ENCODE assay signal across 1 cellular context in the genomic region with DNA sequence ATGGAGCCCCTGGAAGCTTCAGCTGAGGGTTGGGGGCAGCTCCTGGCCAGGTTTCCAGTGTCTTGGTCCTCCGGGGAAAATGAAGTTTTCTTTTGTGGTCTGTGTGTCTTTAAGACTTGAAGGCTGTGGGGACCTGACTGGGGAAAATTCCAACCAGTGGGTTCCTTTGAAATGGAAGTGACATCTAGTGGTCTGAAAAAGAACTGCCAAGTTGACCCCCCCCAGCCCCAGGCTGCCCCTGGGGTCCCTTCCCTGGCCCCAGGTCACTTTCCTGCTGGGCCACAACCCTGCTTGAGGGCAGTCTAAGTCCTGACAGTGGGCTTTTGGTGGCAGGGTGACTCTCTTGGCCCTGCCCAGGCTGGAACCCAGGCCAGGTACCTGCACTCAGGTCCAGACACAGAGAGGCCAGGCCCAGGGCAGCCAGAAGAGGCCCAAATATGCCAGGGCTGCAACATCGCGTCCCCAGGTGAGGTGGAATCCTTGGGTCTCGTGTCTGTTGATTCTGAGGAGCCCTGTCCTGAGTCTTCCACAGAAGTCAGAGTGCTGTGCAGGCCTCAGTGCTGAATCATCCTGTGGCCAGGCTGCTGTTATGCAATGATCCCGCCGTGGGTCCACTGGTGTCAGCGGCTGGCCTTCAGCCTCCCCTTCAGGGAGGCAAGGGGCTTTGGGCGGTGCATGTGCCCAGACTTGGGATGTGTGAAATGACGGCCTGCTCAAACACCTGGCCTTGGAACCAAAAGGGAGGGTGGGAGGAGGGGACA.
TF ChIP-seq lines count a peak whose summit lies in the region.

No MANE protein-coding gene starts in this region.

TF ChIP-seq in K562, 482 proteins besides CTCF, POLR2A, EP300 and RAD21 (continued from another document and continues in another):
- TF ChIP-seq, protein P1, sequence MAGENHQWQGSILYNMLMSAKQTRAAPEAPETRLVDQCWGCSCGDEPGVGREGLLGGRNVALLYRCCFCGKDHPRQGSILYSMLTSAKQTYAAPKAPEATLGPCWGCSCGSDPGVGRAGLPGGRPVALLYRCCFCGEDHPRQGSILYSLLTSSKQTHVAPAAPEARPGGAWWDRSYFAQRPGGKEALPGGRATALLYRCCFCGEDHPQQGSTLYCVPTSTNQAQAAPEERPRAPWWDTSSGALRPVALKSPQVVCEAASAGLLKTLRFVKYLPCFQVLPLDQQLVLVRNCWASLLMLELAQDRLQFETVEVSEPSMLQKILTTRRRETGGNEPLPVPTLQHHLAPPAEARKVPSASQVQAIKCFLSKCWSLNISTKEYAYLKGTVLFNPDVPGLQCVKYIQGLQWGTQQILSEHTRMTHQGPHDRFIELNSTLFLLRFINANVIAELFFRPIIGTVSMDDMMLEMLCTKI (IDR thresholded peaks at IDR 0.05; ENCODE audit: partially characterized antibody), result no peak
- TF ChIP-seq, protein P2, sequence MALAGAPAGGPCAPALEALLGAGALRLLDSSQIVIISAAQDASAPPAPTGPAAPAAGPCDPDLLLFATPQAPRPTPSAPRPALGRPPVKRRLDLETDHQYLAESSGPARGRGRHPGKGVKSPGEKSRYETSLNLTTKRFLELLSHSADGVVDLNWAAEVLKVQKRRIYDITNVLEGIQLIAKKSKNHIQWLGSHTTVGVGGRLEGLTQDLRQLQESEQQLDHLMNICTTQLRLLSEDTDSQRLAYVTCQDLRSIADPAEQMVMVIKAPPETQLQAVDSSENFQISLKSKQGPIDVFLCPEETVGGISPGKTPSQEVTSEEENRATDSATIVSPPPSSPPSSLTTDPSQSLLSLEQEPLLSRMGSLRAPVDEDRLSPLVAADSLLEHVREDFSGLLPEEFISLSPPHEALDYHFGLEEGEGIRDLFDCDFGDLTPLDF (CRISPR knock-in tag; IDR thresholded peaks at IDR 0.05), result no peak
- no peak for TF ChIP-seq ZNF121 (CRISPR knock-in tag; conservative IDR thresholded peaks at IDR 0.05)
- TF ChIP-seq IRF9 (tag; IDR thresholded peaks at IDR 0.05), result peak; percentile 82
- no peak for TF ChIP-seq ZNF76 (CRISPR knock-in tag; IDR thresholded peaks at IDR 0.05; ENCODE audit: borderline replicate concordance)
- TF ChIP-seq ZNF512 (tag; IDR thresholded peaks at IDR 0.05), result no peak
- TF ChIP-seq ZBTB43 (CRISPR knock-in tag; IDR thresholded peaks at IDR 0.05), result no peak
- TF ChIP-seq, protein P3, sequence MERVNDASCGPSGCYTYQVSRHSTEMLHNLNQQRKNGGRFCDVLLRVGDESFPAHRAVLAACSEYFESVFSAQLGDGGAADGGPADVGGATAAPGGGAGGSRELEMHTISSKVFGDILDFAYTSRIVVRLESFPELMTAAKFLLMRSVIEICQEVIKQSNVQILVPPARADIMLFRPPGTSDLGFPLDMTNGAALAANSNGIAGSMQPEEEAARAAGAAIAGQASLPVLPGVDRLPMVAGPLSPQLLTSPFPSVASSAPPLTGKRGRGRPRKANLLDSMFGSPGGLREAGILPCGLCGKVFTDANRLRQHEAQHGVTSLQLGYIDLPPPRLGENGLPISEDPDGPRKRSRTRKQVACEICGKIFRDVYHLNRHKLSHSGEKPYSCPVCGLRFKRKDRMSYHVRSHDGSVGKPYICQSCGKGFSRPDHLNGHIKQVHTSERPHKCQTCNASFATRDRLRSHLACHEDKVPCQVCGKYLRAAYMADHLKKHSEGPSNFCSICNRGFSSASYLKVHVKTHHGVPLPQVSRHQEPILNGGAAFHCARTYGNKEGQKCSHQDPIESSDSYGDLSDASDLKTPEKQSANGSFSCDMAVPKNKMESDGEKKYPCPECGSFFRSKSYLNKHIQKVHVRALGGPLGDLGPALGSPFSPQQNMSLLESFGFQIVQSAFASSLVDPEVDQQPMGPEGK (CRISPR knock-in tag; IDR thresholded peaks at IDR 0.05; ENCODE audit: borderline replicate concordance), result no peak
- no peak for TF ChIP-seq ZC3H8 (IDR thresholded peaks at IDR 0.05)
- TF ChIP-seq, protein P4, sequence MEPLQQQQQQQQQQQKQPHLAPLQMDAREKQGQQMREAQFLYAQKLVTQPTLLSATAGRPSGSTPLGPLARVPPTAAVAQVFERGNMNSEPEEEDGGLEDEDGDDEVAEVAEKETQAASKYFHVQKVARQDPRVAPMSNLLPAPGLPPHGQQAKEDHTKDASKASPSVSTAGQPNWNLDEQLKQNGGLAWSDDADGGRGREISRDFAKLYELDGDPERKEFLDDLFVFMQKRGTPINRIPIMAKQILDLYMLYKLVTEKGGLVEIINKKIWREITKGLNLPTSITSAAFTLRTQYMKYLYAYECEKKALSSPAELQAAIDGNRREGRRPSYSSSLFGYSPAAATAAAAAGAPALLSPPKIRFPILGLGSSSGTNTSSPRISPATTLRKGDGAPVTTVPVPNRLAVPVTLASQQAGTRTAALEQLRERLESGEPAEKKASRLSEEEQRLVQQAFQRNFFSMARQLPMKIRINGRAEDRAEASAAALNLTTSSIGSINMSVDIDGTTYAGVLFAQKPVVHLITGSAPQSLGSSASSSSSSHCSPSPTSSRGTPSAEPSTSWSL (CRISPR knock-in tag; IDR thresholded peaks at IDR 0.05; ENCODE audit: borderline replicate concordance), result no peak
- no peak for TF ChIP-seq PHB2 (IDR thresholded peaks at IDR 0.05; ENCODE audit: low read depth)
- TF ChIP-seq, protein P5, sequence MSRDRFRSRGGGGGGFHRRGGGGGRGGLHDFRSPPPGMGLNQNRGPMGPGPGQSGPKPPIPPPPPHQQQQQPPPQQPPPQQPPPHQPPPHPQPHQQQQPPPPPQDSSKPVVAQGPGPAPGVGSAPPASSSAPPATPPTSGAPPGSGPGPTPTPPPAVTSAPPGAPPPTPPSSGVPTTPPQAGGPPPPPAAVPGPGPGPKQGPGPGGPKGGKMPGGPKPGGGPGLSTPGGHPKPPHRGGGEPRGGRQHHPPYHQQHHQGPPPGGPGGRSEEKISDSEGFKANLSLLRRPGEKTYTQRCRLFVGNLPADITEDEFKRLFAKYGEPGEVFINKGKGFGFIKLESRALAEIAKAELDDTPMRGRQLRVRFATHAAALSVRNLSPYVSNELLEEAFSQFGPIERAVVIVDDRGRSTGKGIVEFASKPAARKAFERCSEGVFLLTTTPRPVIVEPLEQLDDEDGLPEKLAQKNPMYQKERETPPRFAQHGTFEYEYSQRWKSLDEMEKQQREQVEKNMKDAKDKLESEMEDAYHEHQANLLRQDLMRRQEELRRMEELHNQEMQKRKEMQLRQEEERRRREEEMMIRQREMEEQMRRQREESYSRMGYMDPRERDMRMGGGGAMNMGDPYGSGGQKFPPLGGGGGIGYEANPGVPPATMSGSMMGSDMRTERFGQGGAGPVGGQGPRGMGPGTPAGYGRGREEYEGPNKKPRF (IDR thresholded peaks at IDR 0.05; ENCODE audit: low read depth, low read length), result no peak
- TF ChIP-seq ZNF175 (CRISPR knock-in tag; IDR thresholded peaks at IDR 0.05; ENCODE audit: low read depth), result no peak
- peak; percentile 14; the same call in 1 of the 2 replicates for TF ChIP-seq ATF7 (IDR thresholded peaks at IDR 0.05)
- TF ChIP-seq HCFC1 (IDR thresholded peaks at IDR 0.05; ENCODE audit: low read depth, low read length), result no peak
- TF ChIP-seq POLR2AphosphoS2 (IDR thresholded peaks at IDR 0.05; ENCODE audit: low read length), result no peak
- TF ChIP-seq CC2D1A (IDR thresholded peaks at IDR 0.05), result 0 out of 2 replicates have a peak, but pooled peaks have one; percentile 37
- no peak for TF ChIP-seq HOXB6 (CRISPR knock-in tag; IDR thresholded peaks at IDR 0.05; ENCODE audit: borderline replicate concordance)
- TF ChIP-seq, protein P6, sequence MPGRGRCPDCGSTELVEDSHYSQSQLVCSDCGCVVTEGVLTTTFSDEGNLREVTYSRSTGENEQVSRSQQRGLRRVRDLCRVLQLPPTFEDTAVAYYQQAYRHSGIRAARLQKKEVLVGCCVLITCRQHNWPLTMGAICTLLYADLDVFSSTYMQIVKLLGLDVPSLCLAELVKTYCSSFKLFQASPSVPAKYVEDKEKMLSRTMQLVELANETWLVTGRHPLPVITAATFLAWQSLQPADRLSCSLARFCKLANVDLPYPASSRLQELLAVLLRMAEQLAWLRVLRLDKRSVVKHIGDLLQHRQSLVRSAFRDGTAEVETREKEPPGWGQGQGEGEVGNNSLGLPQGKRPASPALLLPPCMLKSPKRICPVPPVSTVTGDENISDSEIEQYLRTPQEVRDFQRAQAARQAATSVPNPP (IDR thresholded peaks at IDR 0.05; ENCODE audit: borderline replicate concordance, insufficient read depth, insufficient read length), result no peak
- TF ChIP-seq RBFOX2 (IDR thresholded peaks at IDR 0.05; ENCODE audit: low read depth, low read length), result 0 out of 2 replicates have a peak, but pooled peaks have one; percentile 20
- TF ChIP-seq GABPA (tag; conservative IDR thresholded peaks at IDR 0.05; ENCODE audit: low read depth), result no peak
- TF ChIP-seq, protein P7, sequence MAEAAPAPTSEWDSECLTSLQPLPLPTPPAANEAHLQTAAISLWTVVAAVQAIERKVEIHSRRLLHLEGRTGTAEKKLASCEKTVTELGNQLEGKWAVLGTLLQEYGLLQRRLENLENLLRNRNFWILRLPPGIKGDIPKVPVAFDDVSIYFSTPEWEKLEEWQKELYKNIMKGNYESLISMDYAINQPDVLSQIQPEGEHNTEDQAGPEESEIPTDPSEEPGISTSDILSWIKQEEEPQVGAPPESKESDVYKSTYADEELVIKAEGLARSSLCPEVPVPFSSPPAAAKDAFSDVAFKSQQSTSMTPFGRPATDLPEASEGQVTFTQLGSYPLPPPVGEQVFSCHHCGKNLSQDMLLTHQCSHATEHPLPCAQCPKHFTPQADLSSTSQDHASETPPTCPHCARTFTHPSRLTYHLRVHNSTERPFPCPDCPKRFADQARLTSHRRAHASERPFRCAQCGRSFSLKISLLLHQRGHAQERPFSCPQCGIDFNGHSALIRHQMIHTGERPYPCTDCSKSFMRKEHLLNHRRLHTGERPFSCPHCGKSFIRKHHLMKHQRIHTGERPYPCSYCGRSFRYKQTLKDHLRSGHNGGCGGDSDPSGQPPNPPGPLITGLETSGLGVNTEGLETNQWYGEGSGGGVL (CRISPR knock-in tag; IDR thresholded peaks at IDR 0.05), result no peak
- no peak for TF ChIP-seq ZNF518B (CRISPR knock-in tag; IDR thresholded peaks at IDR 0.05)
- TF ChIP-seq ILF3 (IDR thresholded peaks at IDR 0.05; ENCODE audit: borderline replicate concordance), result no peak
- no peak for TF ChIP-seq PRMT5 (CRISPR knock-in tag; IDR thresholded peaks at IDR 0.05)
- TF ChIP-seq BACH1 (tag; IDR thresholded peaks at IDR 0.05), result 0 out of 2 replicates have a peak, but pooled peaks have one; percentile 16
- TF ChIP-seq BCL6 (CRISPR knock-in tag; IDR thresholded peaks at IDR 0.05), result no peak
- TF ChIP-seq ZNF274 (IDR thresholded peaks at IDR 0.05; ENCODE audit: borderline replicate concordance, low read depth, low read length), result no peak
- no peak for TF ChIP-seq IRF2 (CRISPR knock-in tag; IDR thresholded peaks at IDR 0.05)
- no peak for TF ChIP-seq DDX20 (tag; IDR thresholded peaks at IDR 0.05; ENCODE audit: low read depth)
